29 cellular contexts compared by ENCODE assay signal in the genomic region with DNA sequence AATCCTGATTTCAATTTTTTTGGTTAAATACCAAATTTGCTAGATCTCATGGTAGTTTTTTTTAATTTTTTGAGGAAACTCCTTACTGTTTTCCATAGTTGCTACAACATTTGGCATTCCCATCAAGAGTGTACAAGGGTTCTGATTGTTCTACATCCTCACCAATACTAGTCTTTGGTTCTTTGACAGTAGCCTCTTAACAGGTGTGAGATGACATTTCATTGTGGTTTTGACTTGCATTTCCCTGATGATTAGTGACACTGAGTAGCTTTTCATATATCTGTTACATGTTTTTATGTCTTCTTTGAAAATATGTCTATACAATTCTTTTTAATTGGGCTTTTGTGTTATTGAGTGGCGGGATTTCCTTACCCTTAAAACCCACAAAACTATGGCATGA. TPM values are rescaled to one million over a fixed set of nuclear protein-coding genes. Genes with fewer than 3 reads are reported as not detected.
DNase-seq lines count a peak whose midpoint lies in the region; ATAC-seq, FAIRE-seq and TF ChIP-seq lines count a peak whose summit lies in the region.
"Had no signal": no experiment of that assay in that cellular context is flagged by ENCODE, and none has a peak within 500 bp of the region (broad histone marks: within the 10 kb centered on the region; RNA-seq: fewer than 3 reads in every experiment).

No MANE protein-coding gene starts in this region.

- H3K36me3 ChIP-seq in Karpas-422 (ENCODE audit: insufficient read depth, low read length) (no peaks in the 10 kb centered on the region), PC-9 (ENCODE audit: low read depth) (no peaks in the 10 kb centered on the region), aorta (ENCODE audit: control insufficient read depth in 1 of 2, insufficient read depth in 2 of 2, low read length in 1 of 2) (no peaks in the 10 kb centered on the region)
- H3K36me3 ChIP-seq: prostate gland had no signal

- no peak overlapping the region for H2AFZ ChIP-seq in Karpas-422 (ENCODE audit: low read length)
- no peak overlapping the region for H2AFZ ChIP-seq in PC-9
- H2AFZ ChIP-seq: hepatocyte had no signal

- DNase-seq in Karpas-422 (peak; percentile 72), frontal cortex (ENCODE audit: low spot score in 2 of 2) (no peak), PC-9 (no peak), mesenteric fat pad (ENCODE audit: low spot score) (no peak), aorta (no peak)
- DNase-seq: activated CD4-positive, alpha-beta T cell treated with anti-CD3 and anti-CD28 coated beads for 36 hours; activated CD8-positive, alpha-beta memory T cell treated with anti-CD3 and anti-CD28 coated beads, Interleukin-2, amount 50 U/mL, for 48 hours; activated naive CD4-positive, alpha-beta T cell; anterior cingulate cortex; CD4-positive, CD25-positive, alpha-beta regulatory T cell; DMS79 treated with DMSO at 0.1 percent for 48 hours; endodermal cell; GOT3; mammary epithelial cell; naive thymus-derived CD8-positive, alpha-beta T cell; NCI-H1105; NCI-H2171 treated with DMSO at 0.1 percent for 48 hours; RPMI8226; small intestine; stimulated activated CD4-positive, alpha-beta T cell treated with anti-CD3 and anti-CD28 coated beads, Interleukin-4, amount 100 ng/mL, for 4 hours; stimulated activated CD8-positive, alpha-beta memory T cell treated with anti-CD3 and anti-CD28 coated beads, Interleukin-4, amount 100 ng/mL, for 48 hours had no signal

- H3K79me2 ChIP-seq in Karpas-422 (ENCODE audit: low read length) = peaks cover 8% of the 10 kb centered on the region; the same call in 1 of the 2 replicates
- no peaks in the 10 kb centered on the region for H3K79me2 ChIP-seq in PC-9 (ENCODE audit: low read depth)
- H3K79me2 ChIP-seq: hepatocyte had no signal

- H3K9me3 ChIP-seq in Karpas-422 (ENCODE audit: low read length) (no peaks in the 10 kb centered on the region), PC-9 (ENCODE audit: insufficient read depth, low read depth) (no peaks in the 10 kb centered on the region; the same call in 1 of the 2 replicates), aorta (ENCODE audit: control insufficient read depth, low read length) (no peaks in the 10 kb centered on the region)
- H3K9me3 ChIP-seq: prostate gland had no signal

- 92 to 100% methylated on average over 1 of the region's 1 CpG for WGBS in aorta, 2 donors

- peaks cover 5% of the 10 kb centered on the region; the same call in 1 of the 2 replicates for H3F3A ChIP-seq in PC-9 (ENCODE audit: insufficient read depth, low read depth)

- H3K4me1 ChIP-seq in Karpas-422 (ENCODE audit: low read length) (peaks cover 79% of the 10 kb centered on the region), PC-9 (replicated peaks; ENCODE audit: insufficient read depth) (peaks cover 7% of the 10 kb centered on the region), aorta (ENCODE audit: control insufficient read depth in 1 of 2, insufficient read depth in 2 of 2, low read length in 2 of 2) (no peaks in the 10 kb centered on the region)
- H3K4me1 ChIP-seq: prostate gland had no signal

- H3K9me2 ChIP-seq in Karpas-422 (replicated peaks; ENCODE audit: insufficient read depth, low read length) (no peaks in the 10 kb centered on the region), PC-9 (ENCODE audit: insufficient read depth) (no peaks in the 10 kb centered on the region; the same call in 1 of the 2 replicates)

- H4K20me1 ChIP-seq in Karpas-422 (ENCODE audit: insufficient read depth, low read depth, low read length) (no peaks in the 10 kb centered on the region), PC-9 (ENCODE audit: insufficient read depth) (no peaks in the 10 kb centered on the region)

- H3K4me3 ChIP-seq in Karpas-422 (ENCODE audit: low read length) (peak overlapping the region; percentile 32), PC-9 (no peak overlapping the region), aorta (ENCODE audit: low read length in 2 of 2) (no peak overlapping the region)
- H3K4me3 ChIP-seq: hepatocyte, prostate gland had no signal

- POLR2A ChIA-PET in PC-9 (lab: Charles Lee; ENCODE audit: unreplicated experiment) = no interaction called here

- no peak for FAIRE-seq in frontal cortex (lab: Jason Lieb, UNC)
- FAIRE-seq: keratinocyte had no signal

- H3K27me3 ChIP-seq in Karpas-422 (ENCODE audit: low read length) (no peaks in the 10 kb centered on the region), PC-9 (ENCODE audit: insufficient read depth, low read depth) (no peaks in the 10 kb centered on the region), aorta (ENCODE audit: control insufficient read depth in 1 of 2, insufficient read depth in 2 of 2, low read length in 1 of 2) (no peaks in the 10 kb centered on the region)
- H3K27me3 ChIP-seq: hepatocyte had no signal

- peak overlapping the region; percentile 33; the same call in 1 of the 2 replicates for H3K9ac ChIP-seq in Karpas-422 (ENCODE audit: low read length)
- H3K9ac ChIP-seq: KMS-11 had no signal

- CTCF ChIA-PET in PC-9 (lab: Charles Lee) = no interaction called here

- H3K27ac ChIP-seq in Karpas-422 (ENCODE audit: low read length) = peak overlapping the region; percentile 87
- no peak overlapping the region for H3K27ac ChIP-seq in PC-9
- no peak overlapping the region for H3K27ac ChIP-seq in aorta (ENCODE audit: low read depth in 1 of 2, low read length in 2 of 2)
- H3K27ac ChIP-seq: hepatocyte, KMS-11, prostate gland had no signal

- intact Hi-C loops in PC-9 (cut with micrococcal nuclease; ENCODE audit: unreplicated experiment) (loop anchor here (10.0 kb wide), 2 partner anchors 190 to 400 kb away; partner anchors contain the start of gene RGS2), aorta (cut with DNase I) (no loop called here)

- H3K4me2 ChIP-seq in Karpas-422 (ENCODE audit: low read depth, low read length, poor library complexity, severe bottlenecking) (peak overlapping the region; percentile 62), PC-9 (no peak overlapping the region)
- H3K4me2 ChIP-seq: hepatocyte, KMS-11 had no signal

- ATAC-seq in GM18511 (IDR thresholded peaks at IDR 0.05; ENCODE audit: unreplicated experiment) (peak; percentile 74), GM19452 (IDR thresholded peaks at IDR 0.05; ENCODE audit: unreplicated experiment) (peak; percentile 67), HG02763 (IDR thresholded peaks at IDR 0.05; ENCODE audit: unreplicated experiment) (peak; percentile 49), aorta (ENCODE audit: low FRiP score) (no peak)
- ATAC-seq: activated CD4-positive, alpha-beta T cell treated with anti-CD3 and anti-CD28 coated beads for 36 hours; naive thymus-derived CD8-positive, alpha-beta T cell had no signal

- no peak for TF ChIP-seq CTCF in PC-9 (conservative IDR thresholded peaks at IDR 0.05)

- no TSS peak for BruUV-seq in PC-9 (replicated peaks; lab: Mats Ljungman, UMichigan)

RNA-seq across cellular contexts. Expression of gene RGS13, which starts 20.9 kb away (rescaled TPM):
- total RNA-seq in Karpas-422 (2014; rRNA removed; shearing (Covaris generic); ENCODE audit: low replicate concordance) = 176 and 462 TPM in 2 replicates
- total RNA-seq in frontal cortex (not detected), PC-9 (2021) (not detected in 2 replicates), mesenteric fat pad (1.0 TPM), aorta (1 to 10 TPM in 1 of 2 donors, under 1 TPM in 1; 0.71 to 1.5 TPM)
- polyA plus RNA-seq in aorta = 1 to 10 TPM in 1 of 2 donors, under 1 TPM in 1; 0.64 to 2.9 TPM
- total RNA-seq: activated CD4-positive, alpha-beta T cell treated with anti-CD3 and anti-CD28 coated beads for 36 hours; endodermal cell; mammary epithelial cell; naive thymus-derived CD8-positive, alpha-beta T cell; prostate gland had no signal
- polyA plus RNA-seq: AG04450; CD4-positive, CD25-positive, alpha-beta regulatory T cell; keratinocyte; mammary epithelial cell; naive thymus-derived CD8-positive, alpha-beta T cell had no signal

RNA-seq across cellular contexts. Expression of gene RGS1, which starts 39.5 kb away (rescaled TPM):
- 0.22 and 3.5 TPM in 2 replicates for total RNA-seq in Karpas-422 (2014; rRNA removed; shearing (Covaris generic); ENCODE audit: low replicate concordance)
- total RNA-seq in frontal cortex (6.5 TPM), PC-9 (2021) (not detected in 2 replicates), mesenteric fat pad (35.9 TPM), aorta (10 to 100 TPM; 26.8 to 43.4 TPM)
- 10 to 100 TPM in 1 of 2 donors, 1 to 10 TPM in 1; 4.1 to 23.3 TPM for polyA plus RNA-seq in aorta
- total RNA-seq: endodermal cell, mammary epithelial cell had no signal
- polyA plus RNA-seq: AG04450, mammary epithelial cell had no signal

Comparison
In these comparisons a context has a peak if more than half of its experiments do, and no peak if none do; other contexts are left out.
1. RNA of gene RGS13, which starts 20.9 kb away (total RNA-seq): 176 to 462 TPM in Karpas-422; 0.71 to 1.5 TPM in aorta, 1.0 TPM in mesenteric fat pad (single experiment), not detected in frontal cortex (single experiment) and not detected in PC-9; every median in the first group is over 10 times any median in the second.